In the genomic region with DNA sequence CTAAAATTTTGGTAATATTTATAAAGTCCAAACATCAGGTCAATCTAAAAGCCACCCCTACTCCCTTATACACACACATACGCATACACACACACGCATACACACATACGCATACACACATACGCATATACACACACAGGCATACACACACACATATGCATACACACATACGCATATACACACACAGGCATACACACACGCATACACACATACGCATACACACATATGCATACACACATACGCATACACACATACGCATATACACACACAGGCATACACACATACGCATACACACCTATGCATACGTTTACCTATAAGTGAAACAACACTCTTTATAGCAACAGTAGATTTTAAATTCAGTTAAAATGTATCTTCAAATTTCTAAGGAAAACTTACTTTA, we compare ENCODE assay signal across 23 cellular contexts.
DNase-seq lines count a peak whose midpoint lies in the region; ATAC-seq, FAIRE-seq and TF ChIP-seq lines count a peak whose summit lies in the region.
"Had no signal": no experiment of that assay in that cellular context is flagged by ENCODE, and none has a peak within 500 bp of the region (broad histone marks: within the 10 kb centered on the region; RNA-seq: fewer than 3 reads in every experiment).

No MANE protein-coding gene starts in this region.

- H3K4me1 ChIP-seq in HepG2 (ENCODE audit: insufficient read depth, low read length) (no peaks in the 10 kb centered on the region), right lobe of liver (no peaks in the 10 kb centered on the region), trophoblast cell (ENCODE audit: control insufficient read depth in 1 of 2, insufficient read depth in 2 of 2, low read length in 2 of 2) (no peaks in the 10 kb centered on the region)
- H3K4me1 ChIP-seq: BE2C, HAP-1 had no signal

- H3K23ac ChIP-seq in trophoblast cell (ENCODE audit: low read length), result peak overlapping the region; percentile 24

- DNase-seq in HepG2 (ENCODE audit: low spot score), result no peak
- no peak for DNase-seq in right lobe of liver
- DNase-seq in HTR-8/SVneo (ENCODE audit: insufficient read length, low spot score), result no peak
- DNase-seq in trophoblast cell, result no peak
- DNase-seq in NCI-H1417 treated with DMSO at 0.1 percent for 48 hours (lab: John Stamatoyannopoulos, UW), result no peak
- DNase-seq in UCSD-AML1 (lab: John Stamatoyannopoulos, UW; ENCODE audit: unreplicated experiment), result no peak
- DNase-seq: BE2C; C1 segment of cervical spinal cord; CD4-positive, CD25-positive, alpha-beta regulatory T cell; CD8-positive, alpha-beta memory T cell; COR-L47; DMS 273 treated with DMSO at 0.1 percent for 48 hours; DMS53; DND-41; EL; GOT3; HFFc6; KG1 had no signal

- CTCF ChIA-PET in HepG2 (lab: Yijun Ruan, JAX; ENCODE audit: low intra/inter-chr PET ratio, low total read pairs), result no interaction called here

- H4K8ac ChIP-seq in trophoblast cell (ENCODE audit: low read depth, low read length), result no peak overlapping the region

- H3K9ac ChIP-seq in HepG2 (ENCODE audit: insufficient read depth, low read depth, low read length) (no peak overlapping the region), trophoblast cell (ENCODE audit: low read length) (peak overlapping the region; percentile 7)

- WGBS in HepG2 (ENCODE audit: low lambda C conversion rate), result 80% methylated on average over 11 of the region's 11 CpGs
- 84% methylated on average over 10 of the region's 11 CpGs for WGBS in right lobe of liver (ENCODE audit: insufficient coverage, low coverage, low lambda C conversion rate, missing lambda C conversion rate)
- WGBS in trophoblast cell (ENCODE audit: extremely low coverage, insufficient coverage, insufficient read length), result no CpG with 5 or more reads among the region's 11 CpGs

- no peak for TF ChIP-seq POLR2A in HepG2 (IDR thresholded peaks at IDR 0.05; ENCODE audit: insufficient read depth in 1 of 2, low read depth in 2 of 2, low read length in 2 of 2)
- TF ChIP-seq POLR2A in right lobe of liver (IDR thresholded peaks at IDR 0.05), result no peak

- H3K36me3 ChIP-seq in HepG2 (replicated peaks in 1 of 2; ENCODE audit: control insufficient read depth in 1 of 2, insufficient read depth in 2 of 2, low read length in 2 of 2), result no peaks in the 10 kb centered on the region
- no peaks in the 10 kb centered on the region for H3K36me3 ChIP-seq in right lobe of liver
- peaks cover 0 to 6% of the 10 kb centered on the region in 2 experiments for H3K36me3 ChIP-seq in trophoblast cell (ENCODE audit: control insufficient read depth in 1 of 2, insufficient read depth in 2 of 2, low read length in 2 of 2)
- H3K36me3 ChIP-seq: BE2C, HAP-1 had no signal

- H3K27ac ChIP-seq in HepG2 (ENCODE audit: extremely low read length, insufficient read depth, low read length) (no peak overlapping the region), right lobe of liver (no peak overlapping the region), trophoblast cell (ENCODE audit: low read depth, low read length) (no peak overlapping the region)
- H3K27ac ChIP-seq: 22Rv1 had no signal

- in situ Hi-C loops in HepG2 (cut with HindIII; ENCODE audit: extremely low pct_ligation_motif_present, low pct_unique_long_range_greater_than_20kb), result no loop called here

- no peak overlapping the region for H2AK5ac ChIP-seq in trophoblast cell (ENCODE audit: low read length)

- H3K79me2 ChIP-seq in HepG2 (ENCODE audit: insufficient read depth, low read length), result no peaks in the 10 kb centered on the region
- H3K79me2 ChIP-seq in trophoblast cell (ENCODE audit: control insufficient read depth, insufficient read depth, low read length, poor library complexity), result no peaks in the 10 kb centered on the region

- BruUV-seq in HepG2 (replicated peaks; lab: Mats Ljungman, UMichigan), result no TSS peak

- no peak overlapping the region for H3K18ac ChIP-seq in trophoblast cell (ENCODE audit: low read length)

- H2BK120ac ChIP-seq in trophoblast cell (ENCODE audit: insufficient read depth, low read length, poor library complexity), result no peak overlapping the region

- no peak overlapping the region for H2BK12ac ChIP-seq in trophoblast cell (ENCODE audit: low read length)

- no peak overlapping the region for H3K4me3 ChIP-seq in HepG2 (replicated peaks in 1 of 3; ENCODE audit: insufficient read depth in 1 of 3, low read depth in 2 of 3, low read length in 3 of 3)
- H3K4me3 ChIP-seq in right lobe of liver, result no peak overlapping the region
- no peak overlapping the region for H3K4me3 ChIP-seq in trophoblast cell (ENCODE audit: low read depth, low read length)
- H3K4me3 ChIP-seq: GM12878, HAP-1 had no signal

- ATAC-seq in HepG2, result no peak
- ATAC-seq in right lobe of liver, result no peak
- no peak for ATAC-seq in GM18519 (IDR thresholded peaks at IDR 0.05; ENCODE audit: low FRiP score, unreplicated experiment)
- ATAC-seq: GM12878 had no signal

- no peak for TF ChIP-seq CTCF in HepG2 (CRISPR knock-in tag; IDR thresholded peaks at IDR 0.05)
- no peak for TF ChIP-seq CTCF in right lobe of liver (IDR thresholded peaks at IDR 0.05)

- H2BK5ac ChIP-seq in trophoblast cell (ENCODE audit: low read depth, low read length, poor library complexity), result no peak overlapping the region

- intact Hi-C loops in HepG2 (cut with micrococcal nuclease; ENCODE audit: unreplicated experiment), result no loop called here
- intact Hi-C loops in right lobe of liver (cut with DNase I), result no loop called here

- H3K9me3 ChIP-seq in HepG2 (ENCODE audit: low read length) (no peaks in the 10 kb centered on the region), right lobe of liver (no peaks in the 10 kb centered on the region), trophoblast cell (ENCODE audit: insufficient read depth, low read depth, low read length) (no peaks in the 10 kb centered on the region)
- H3K9me3 ChIP-seq: BE2C, HAP-1 had no signal

- H3K4me2 ChIP-seq in HepG2 (ENCODE audit: low read depth, low read length) (no peak overlapping the region), trophoblast cell (ENCODE audit: low read length) (no peak overlapping the region)

- H3K27me3 ChIP-seq in HepG2 (ENCODE audit: control insufficient read depth in 1 of 2, insufficient read depth in 2 of 2, low read length in 2 of 2) (no peaks in the 10 kb centered on the region), right lobe of liver (no peaks in the 10 kb centered on the region), trophoblast cell (ENCODE audit: insufficient read depth, low read length) (no peaks in the 10 kb centered on the region)
- H3K27me3 ChIP-seq: BE2C had no signal

- H4K91ac ChIP-seq in trophoblast cell (ENCODE audit: low read depth, low read length), result no peak overlapping the region

- H4K20me1 ChIP-seq in HepG2 (ENCODE audit: insufficient read depth, low read length), result no peaks in the 10 kb centered on the region

- FAIRE-seq in HepG2 (lab: Jason Lieb, UNC), result no peak
- peak; percentile 86 for FAIRE-seq in HTR-8/SVneo (lab: Jason Lieb, UNC)
- FAIRE-seq: GM12878, GM18507 had no signal

- no peak overlapping the region for H3K14ac ChIP-seq in trophoblast cell (ENCODE audit: low read length)

- H2AFZ ChIP-seq in HepG2 (ENCODE audit: low read length) (no peak overlapping the region), trophoblast cell (ENCODE audit: insufficient read depth, low read length, poor library complexity) (no peak overlapping the region)

- H4K12ac ChIP-seq in trophoblast cell (ENCODE audit: low read depth, low read length), result no peak overlapping the region

- TF ChIP-seq EP300 in HepG2 (IDR thresholded peaks at IDR 0.05; ENCODE audit: low read depth in 2 of 2, low read length in 2 of 2), result no peak
- no peak for TF ChIP-seq EP300 in HepG2 (CRISPR knock-in tag; IDR thresholded peaks at IDR 0.05; ENCODE audit: borderline replicate concordance)

- POLR2A ChIA-PET in HepG2 (lab: Yijun Ruan, JAX), result no interaction called here

- TF ChIP-seq RAD21 in HepG2 (CRISPR knock-in tag; IDR thresholded peaks at IDR 0.05), result no peak

- no peak overlapping the region for H3K4ac ChIP-seq in trophoblast cell (ENCODE audit: low read depth, low read length)

- H3K79me1 ChIP-seq in trophoblast cell (ENCODE audit: low read length), result no peaks in the 10 kb centered on the region

TF ChIP-seq in HepG2, 621 proteins besides CTCF, POLR2A, EP300 and RAD21 (continues in another document):
- TF ChIP-seq ZNF468 (CRISPR knock-in tag; IDR thresholded peaks at IDR 0.05), result no peak
- TF ChIP-seq NONO (IDR thresholded peaks at IDR 0.05), result 0 out of 2 replicates have a peak, but pooled peaks have one; percentile 50
- TF ChIP-seq NONO (CRISPR knock-in tag; conservative IDR thresholded peaks at IDR 0.05), result no peak
- no peak for TF ChIP-seq SOX5 (CRISPR knock-in tag; IDR thresholded peaks at IDR 0.05; ENCODE audit: borderline replicate concordance)
- no peak for TF ChIP-seq E2F5 (CRISPR knock-in tag; conservative IDR thresholded peaks at IDR 0.05)
- TF ChIP-seq TBX2 (CRISPR knock-in tag; IDR thresholded peaks at IDR 0.05; ENCODE audit: borderline replicate concordance), result no peak
- no peak for TF ChIP-seq ZNF274 (CRISPR knock-in tag; IDR thresholded peaks at IDR 0.05)
- no peak for TF ChIP-seq ZFP36L1 (CRISPR knock-in tag; IDR thresholded peaks at IDR 0.05)
- no peak for TF ChIP-seq ZNF382 (CRISPR knock-in tag; IDR thresholded peaks at IDR 0.05; ENCODE audit: borderline replicate concordance)
- no peak for TF ChIP-seq REL (CRISPR knock-in tag; conservative IDR thresholded peaks at IDR 0.05)
- TF ChIP-seq THRA (CRISPR knock-in tag; IDR thresholded peaks at IDR 0.05; ENCODE audit: borderline replicate concordance), result no peak
- no peak for TF ChIP-seq MTA3 (CRISPR knock-in tag; IDR thresholded peaks at IDR 0.05)
- no peak for TF ChIP-seq HNRNPK (IDR thresholded peaks at IDR 0.05; ENCODE audit: low read depth, low read length, poor library complexity, severe bottlenecking)
- TF ChIP-seq RAD51 (IDR thresholded peaks at IDR 0.05; ENCODE audit: borderline replicate concordance), result 0 out of 2 replicates have a peak, but pooled peaks have one; percentile 32
